Comparison of ENCODE assay signal across 1 cellular context in genomic region chr6:98641929-98642328, GRCh38.
TF ChIP-seq lines count a peak whose summit lies in the region.

No MANE protein-coding gene starts in this region.

TF ChIP-seq in H1, 55 proteins besides CTCF, POLR2A, EP300 and RAD21 (continued from another document):
- TF ChIP-seq CHD7 (IDR thresholded peaks at IDR 0.05; ENCODE audit: insufficient replicate concordance, low read length) (no peak), ATF2 (IDR thresholded peaks at IDR 0.05; ENCODE audit: low read length) (no peak), KDM1A (IDR thresholded peaks at IDR 0.05; ENCODE audit: borderline replicate concordance, low read length) (no peak), CREB1 (IDR thresholded peaks at IDR 0.05) (no peak), JUN (IDR thresholded peaks at IDR 0.05; ENCODE audit: low read depth, low read length) (no peak), ATF3 (IDR thresholded peaks at IDR 0.05; ENCODE audit: insufficient read depth, low read depth, low read length) (no peak), SP2 (IDR thresholded peaks at IDR 0.05; ENCODE audit: low read length) (no peak), CTBP2 (IDR thresholded peaks at IDR 0.05; ENCODE audit: borderline replicate concordance, insufficient read depth, insufficient read length, low read length) (no peak), BACH1 (IDR thresholded peaks at IDR 0.05; ENCODE audit: low read length) (no peak), FOSL1 (IDR thresholded peaks at IDR 0.05; ENCODE audit: insufficient read depth, low read depth, low read length) (no peak), CHD2 (IDR thresholded peaks at IDR 0.05; ENCODE audit: low read length) (no peak), GTF2F1 (IDR thresholded peaks at IDR 0.05; ENCODE audit: borderline replicate concordance, low read depth, low read length) (no peak), MAFK (IDR thresholded peaks at IDR 0.05; ENCODE audit: low read depth, low read length) (no peak)
- TF ChIP-seq, protein P1, sequence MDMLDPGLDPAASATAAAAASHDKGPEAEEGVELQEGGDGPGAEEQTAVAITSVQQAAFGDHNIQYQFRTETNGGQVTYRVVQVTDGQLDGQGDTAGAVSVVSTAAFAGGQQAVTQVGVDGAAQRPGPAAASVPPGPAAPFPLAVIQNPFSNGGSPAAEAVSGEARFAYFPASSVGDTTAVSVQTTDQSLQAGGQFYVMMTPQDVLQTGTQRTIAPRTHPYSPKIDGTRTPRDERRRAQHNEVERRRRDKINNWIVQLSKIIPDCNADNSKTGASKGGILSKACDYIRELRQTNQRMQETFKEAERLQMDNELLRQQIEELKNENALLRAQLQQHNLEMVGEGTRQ (IDR thresholded peaks at IDR 0.05; ENCODE audit: low read length) = no peak
